ENCODE assay signal across 8 cellular contexts in genomic region chr7:13279854-13280435, GRCh38.
DNase-seq lines count a peak whose midpoint lies in the region; ATAC-seq and TF ChIP-seq lines count a peak whose summit lies in the region.

No MANE protein-coding gene starts in this region.

- WGBS in GM23248 (ENCODE audit: low coverage in 1 of 2, low lambda C conversion rate in 2 of 2, missing lambda C conversion rate in 2 of 2), 2 experiments, result 32 to 35% methylated on average over 3 of the region's 3 CpGs

- no peak overlapping the region for H3K4me2 ChIP-seq in GM23248 (ENCODE audit: unreplicated experiment)

- H3K27ac ChIP-seq in GM23248, result no peak overlapping the region

- no peak for ATAC-seq in HG03520 (IDR thresholded peaks at IDR 0.05; ENCODE audit: unreplicated experiment)
- ATAC-seq in HG02870 (IDR thresholded peaks at IDR 0.05; ENCODE audit: unreplicated experiment), result no peak
- ATAC-seq in omental fat pad (ENCODE audit: low FRiP score), result no peak

- no peaks in the 10 kb centered on the region for H4K20me1 ChIP-seq in GM23248 (ENCODE audit: insufficient read depth)

- H3F3A ChIP-seq in GM23248 (ENCODE audit: insufficient read depth), result no peaks in the 10 kb centered on the region

- H3K36me3 ChIP-seq in GM23248 (ENCODE audit: low read depth), result no peaks in the 10 kb centered on the region

- in situ Hi-C loops in GM23248 (cut with MboI), result loop anchor here (10.0 to 25.0 kb wide), 3 partner anchors 432 to 1395 kb away; no protein-coding TSS in a partner anchor
- in situ Hi-C loops in astrocyte of the spinal cord (cut with HindIII; ENCODE audit: low sequenced_read_pairs), result no loop called here

- no peaks in the 10 kb centered on the region for H3K9me3 ChIP-seq in GM23248 (ENCODE audit: low read depth)

- no peaks in the 10 kb centered on the region for H3K4me1 ChIP-seq in GM23248 (ENCODE audit: insufficient read depth)

- H3K4me3 ChIP-seq in GM23248 (no peak overlapping the region), astrocyte of the spinal cord (ENCODE audit: low read depth, low read length) (no peak overlapping the region)

- H3K9me2 ChIP-seq in GM23248 (ENCODE audit: insufficient read depth), result no peaks in the 10 kb centered on the region

- TF ChIP-seq CTCF in astrocyte of the spinal cord (IDR thresholded peaks at IDR 0.05; ENCODE audit: low read depth, low read length) (no peak), omental fat pad (IDR thresholded peaks at IDR 0.05) (no peak)

- no peak overlapping the region for H3K9ac ChIP-seq in GM23248

- H3K27me3 ChIP-seq in GM23248 (replicated peaks; ENCODE audit: insufficient read depth), result no peaks in the 10 kb centered on the region

- DNase-seq in GM23248 (peak; percentile 67), NCI-H2107 treated with DMSO at 0.1 percent for 48 hours (lab: John Stamatoyannopoulos, UW; ENCODE audit: unreplicated experiment) (peak; percentile 52), astrocyte of the spinal cord (ENCODE audit: low read depth, low spot score) (peak; percentile 58), lung microvascular endothelial cell (ENCODE audit: low read depth in 2 of 2) (peak; percentile 18 to 40), omental fat pad (ENCODE audit: low spot score) (no peak)
- no peak for DNase-seq in stimulated activated CD4-positive, alpha-beta T cell treated with anti-CD3 and anti-CD28 coated beads, Interleukin-2, amount 100 ng/mL, for 48 hours

- H3K79me2 ChIP-seq in GM23248 (ENCODE audit: insufficient read depth), result no peaks in the 10 kb centered on the region

- H2AFZ ChIP-seq in GM23248, result peak overlapping the region; percentile 64

Comparison
In these comparisons a context has a peak if more than half of its experiments do, and no peak if none do; other contexts are left out.
1. DNase-seq: peak in GM23248 (single experiment), NCI-H2107 treated with DMSO at 0.1 percent for 48 hours (single experiment), astrocyte of the spinal cord (single experiment) and lung microvascular endothelial cell (2 of 2); none in omental fat pad (single experiment) and stimulated activated CD4-positive, alpha-beta T cell treated with anti-CD3 and anti-CD28 coated beads, Interleukin-2, amount 100 ng/mL, for 48 hours (0 of 2).